Comparison of ENCODE assay signal across 8 cellular contexts in the genomic region with DNA sequence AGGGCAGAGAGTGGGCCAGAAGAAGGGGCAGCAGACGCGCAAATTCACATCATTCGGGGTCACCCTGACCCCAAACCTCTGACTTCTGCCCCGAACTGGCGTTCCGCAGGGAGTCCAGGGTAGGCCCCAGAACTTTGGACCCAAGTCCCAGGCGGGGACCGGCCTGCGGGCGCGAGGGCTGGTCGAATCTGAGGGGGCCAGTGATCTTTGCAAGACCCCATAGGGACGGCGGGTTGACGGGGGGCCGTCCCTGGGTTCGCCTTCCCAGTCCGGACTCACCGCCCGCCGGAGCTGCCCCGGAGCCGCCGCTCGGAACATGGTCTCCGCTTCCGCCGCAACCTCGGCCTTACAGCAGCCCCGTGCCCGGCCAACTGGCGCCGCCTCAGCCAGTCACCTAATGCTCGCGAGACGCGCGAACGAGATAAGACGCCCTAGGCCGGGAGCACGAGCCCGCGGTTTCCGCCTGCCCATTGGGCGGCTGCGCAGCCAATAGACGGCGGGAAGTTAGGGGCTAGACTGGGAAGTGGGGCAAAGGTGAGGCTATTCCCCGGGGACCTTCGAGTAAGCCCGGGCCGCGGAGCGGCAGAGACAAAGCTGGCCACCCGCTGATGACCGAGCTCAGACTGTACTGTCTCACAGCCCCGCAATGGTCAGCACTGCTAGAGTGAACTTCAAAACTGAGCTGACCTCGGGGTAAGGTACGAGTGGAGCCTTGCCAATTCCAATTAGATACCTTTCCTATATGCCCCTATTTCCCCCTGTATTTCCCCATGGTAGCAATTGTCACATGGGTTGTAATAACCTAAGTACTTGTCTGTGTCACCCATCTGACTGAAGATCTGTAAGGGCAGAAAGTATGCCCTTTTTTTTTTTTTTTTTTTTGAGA. TPM values are rescaled to one million over a fixed set of nuclear protein-coding genes. Genes with fewer than 3 reads are reported as not detected.
A peak's percentile ranks its signal among the peaks of the same experiment; 100 is the strongest.
DNase-seq lines count a peak whose midpoint lies in the region; ATAC-seq lines count a peak whose summit lies in the region.

A gene (minus strand): TSS at position 399 of the 886 bp plus-strand sequence. CDS start 81 bp downstream, at position 318.

- H3K4me1 ChIP-seq in mesodermal cell (ENCODE audit: control insufficient read depth, insufficient read depth, low read length, poor library complexity, severe bottlenecking) = peaks cover 20% of the 10 kb centered on the region

- 0 to 4% methylated on average over 57 to 58 of the region's 60 CpGs for WGBS in mesodermal cell (ENCODE audit: insufficient coverage in 2 of 2), 2 experiments

- peak within 1 kb of the TSS; percentile 84 for H3K4me3 ChIP-seq in mesodermal cell (ENCODE audit: extremely low read depth, insufficient read depth, low read length, poor library complexity, severe bottlenecking)

- H3K9me3 Mint-ChIP-seq in activated CD8-positive, alpha-beta memory T cell treated with anti-CD3 and anti-CD28 coated beads, Interleukin-2, amount 10 ng/mL, durations not matched to agents 7 days and 5 days (ENCODE audit: low read depth) = no peaks in the 10 kb centered on the region

- CTCF ChIA-PET in activated CD8-positive, alpha-beta memory T cell treated with anti-CD3 and anti-CD28 coated beads, Interleukin-2, amount 10 ng/mL, durations not matched to agents 7 days and 5 days (lab: Charles Lee) = interaction anchor here (0.8 to 1.4 kb wide), 4 partner anchors 19 to 121 kb away, joined by 3 to 4 read pairs (median 4); no protein-coding TSS in a partner anchor

- peak within 1 kb of the TSS; percentile 84 for H3K27ac ChIP-seq in mesodermal cell (ENCODE audit: low read depth, low read length, severe bottlenecking)

- H3K36me3 Mint-ChIP-seq in activated CD8-positive, alpha-beta memory T cell treated with anti-CD3 and anti-CD28 coated beads, Interleukin-2, amount 10 ng/mL, durations not matched to agents 7 days and 5 days = peaks cover 16% of the 10 kb centered on the region

- peak within 1 kb of the TSS; percentile 85 for H3K4me3 Mint-ChIP-seq in activated CD8-positive, alpha-beta memory T cell treated with anti-CD3 and anti-CD28 coated beads, Interleukin-2, amount 10 ng/mL, durations not matched to agents 7 days and 5 days

- H3K9me3 ChIP-seq in mesodermal cell (ENCODE audit: control insufficient read depth, low read length) = no peaks in the 10 kb centered on the region

- DNase-seq in Caki2 (ENCODE audit: low read depth) = peak; percentile 93
- DNase-seq in HUDEP-2 (lab: John Stamatoyannopoulos, UW; ENCODE audit: unreplicated experiment in 76 of 76) = peak in 74 of 76 experiments; percentile 63 to 96 (median 92)
- peak; percentile 96 for DNase-seq in NOMO-1 treated with dmso at 0.1 percent for 144 hours (lab: John Stamatoyannopoulos, UW; ENCODE audit: unreplicated experiment)
- peak; percentile 97 for DNase-seq in activated CD8-positive, alpha-beta memory T cell treated with anti-CD3 and anti-CD28 coated beads, Interleukin-2, amount 10 ng/mL, durations not matched to agents 7 days and 5 days
- DNase-seq in stimulated activated CD8-positive, alpha-beta memory T cell treated with anti-CD3 and anti-CD28 coated beads, Interleukin-15, amount 100 ng/mL, for 24 hours (ENCODE audit: low read depth) = peak; percentile 82

- peaks cover 32% of the 10 kb centered on the region for H3K4me1 Mint-ChIP-seq in activated CD8-positive, alpha-beta memory T cell treated with anti-CD3 and anti-CD28 coated beads, Interleukin-2, amount 10 ng/mL, durations not matched to agents 7 days and 5 days

- H3K27me3 Mint-ChIP-seq in activated CD8-positive, alpha-beta memory T cell treated with anti-CD3 and anti-CD28 coated beads, Interleukin-2, amount 10 ng/mL, durations not matched to agents 7 days and 5 days = no peaks in the 10 kb centered on the region

- ATAC-seq in GM21390 (IDR thresholded peaks at IDR 0.05; ENCODE audit: unreplicated experiment) = peak; percentile 98
- peak; percentile 98 for ATAC-seq in activated CD8-positive, alpha-beta memory T cell treated with anti-CD3 and anti-CD28 coated beads, Interleukin-2, amount 10 ng/mL, durations not matched to agents 7 days and 5 days

- no peaks in the 10 kb centered on the region for H3K36me3 ChIP-seq in mesodermal cell (ENCODE audit: control insufficient read depth, insufficient read depth, low read length)

- in situ Hi-C loops in Caki2 (cut with HindIII; ENCODE audit: low pct_unique_long_range_greater_than_20kb, low sequenced_read_pairs) (no loop called here), endometrial microvascular endothelial cells (cut with HindIII; ENCODE audit: inconsistent ontology term, low pct_unique_long_range_greater_than_20kb, low sequenced_read_pairs) (no loop called here)

- peak within 1 kb of the TSS; percentile 83 for H3K27ac Mint-ChIP-seq in activated CD8-positive, alpha-beta memory T cell treated with anti-CD3 and anti-CD28 coated beads, Interleukin-2, amount 10 ng/mL, durations not matched to agents 7 days and 5 days

RNA-seq across cellular contexts. Expression of the gene that starts here (rescaled TPM):
- 221 and 246 TPM in 2 replicates for total RNA-seq in Caki2 (2014; rRNA removed; shearing (Covaris generic); ENCODE audit: low replicate concordance)
- total RNA-seq in activated CD8-positive, alpha-beta memory T cell treated with anti-CD3 and anti-CD28 coated beads, Interleukin-2, amount 10 ng/mL, durations not matched to agents 7 days and 5 days = 100 to 1,000 TPM; 119 to 142 TPM
- total RNA-seq in endometrial microvascular endothelial cells (ENCODE audit: inconsistent ontology term) = 163 TPM
- polyA plus RNA-seq in mesodermal cell (2013, experiment 1 of 2) = 124 TPM
- polyA plus RNA-seq in mesodermal cell (2013, experiment 2 of 2) = 120 TPM

Comparison
In these comparisons a context has a peak if more than half of its experiments do, and no peak if none do; other contexts are left out.
1. Peak in every context shown above with its lines: DNase-seq, ATAC-seq, H3K4me3 ChIP-seq and H3K27ac ChIP-seq.